1 cellular context compared by ENCODE assay signal in the genomic region with DNA sequence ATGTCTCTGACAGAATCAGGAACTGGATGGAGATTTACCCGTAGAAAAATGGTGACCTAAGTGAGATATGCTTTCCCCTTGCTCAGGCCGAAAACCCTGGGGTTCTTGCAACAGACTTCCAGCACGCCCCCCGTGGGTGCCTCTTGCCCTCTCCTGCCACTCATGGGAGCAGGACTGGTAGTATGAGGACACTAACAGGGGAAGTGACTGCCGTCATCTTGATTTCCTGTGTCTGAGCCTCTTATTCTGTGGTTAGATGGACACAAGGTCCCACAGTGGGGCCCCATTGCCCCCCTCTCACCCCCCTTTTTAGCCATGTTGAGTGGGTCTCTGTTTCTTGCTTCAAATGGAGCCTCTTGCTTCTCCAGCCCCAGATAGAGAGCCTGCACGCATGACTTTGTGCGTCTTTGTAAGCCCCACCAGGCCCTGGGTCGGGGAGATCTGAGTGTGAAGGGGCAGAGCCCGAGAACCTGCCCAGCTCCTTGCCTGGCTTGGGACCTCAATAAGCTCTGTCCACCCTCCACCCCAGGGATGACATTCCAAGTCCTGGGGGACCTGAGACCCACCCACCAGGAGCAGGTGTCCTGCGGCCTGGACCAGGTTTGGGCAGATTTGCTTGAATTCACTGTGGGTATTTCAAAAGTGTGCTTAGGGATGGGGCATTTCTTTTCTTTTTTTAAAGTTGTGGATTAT.
TF ChIP-seq lines count a peak whose summit lies in the region.

No MANE protein-coding gene starts in this region.

TF ChIP-seq in GM23338, 12 proteins besides CTCF, POLR2A, EP300 and RAD21 (continued from another document):
- TF ChIP-seq, protein P1, sequence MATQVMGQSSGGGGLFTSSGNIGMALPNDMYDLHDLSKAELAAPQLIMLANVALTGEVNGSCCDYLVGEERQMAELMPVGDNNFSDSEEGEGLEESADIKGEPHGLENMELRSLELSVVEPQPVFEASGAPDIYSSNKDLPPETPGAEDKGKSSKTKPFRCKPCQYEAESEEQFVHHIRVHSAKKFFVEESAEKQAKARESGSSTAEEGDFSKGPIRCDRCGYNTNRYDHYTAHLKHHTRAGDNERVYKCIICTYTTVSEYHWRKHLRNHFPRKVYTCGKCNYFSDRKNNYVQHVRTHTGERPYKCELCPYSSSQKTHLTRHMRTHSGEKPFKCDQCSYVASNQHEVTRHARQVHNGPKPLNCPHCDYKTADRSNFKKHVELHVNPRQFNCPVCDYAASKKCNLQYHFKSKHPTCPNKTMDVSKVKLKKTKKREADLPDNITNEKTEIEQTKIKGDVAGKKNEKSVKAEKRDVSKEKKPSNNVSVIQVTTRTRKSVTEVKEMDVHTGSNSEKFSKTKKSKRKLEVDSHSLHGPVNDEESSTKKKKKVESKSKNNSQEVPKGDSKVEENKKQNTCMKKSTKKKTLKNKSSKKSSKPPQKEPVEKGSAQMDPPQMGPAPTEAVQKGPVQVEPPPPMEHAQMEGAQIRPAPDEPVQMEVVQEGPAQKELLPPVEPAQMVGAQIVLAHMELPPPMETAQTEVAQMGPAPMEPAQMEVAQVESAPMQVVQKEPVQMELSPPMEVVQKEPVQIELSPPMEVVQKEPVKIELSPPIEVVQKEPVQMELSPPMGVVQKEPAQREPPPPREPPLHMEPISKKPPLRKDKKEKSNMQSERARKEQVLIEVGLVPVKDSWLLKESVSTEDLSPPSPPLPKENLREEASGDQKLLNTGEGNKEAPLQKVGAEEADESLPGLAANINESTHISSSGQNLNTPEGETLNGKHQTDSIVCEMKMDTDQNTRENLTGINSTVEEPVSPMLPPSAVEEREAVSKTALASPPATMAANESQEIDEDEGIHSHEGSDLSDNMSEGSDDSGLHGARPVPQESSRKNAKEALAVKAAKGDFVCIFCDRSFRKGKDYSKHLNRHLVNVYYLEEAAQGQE (IDR thresholded peaks at IDR 0.05; ENCODE audit: unreplicated experiment): no peak
- no peak for TF ChIP-seq EZH2phosphoT487 (IDR thresholded peaks at IDR 0.05; ENCODE audit: unreplicated experiment)
- TF ChIP-seq ZNF331 (CRISPR knock-in tag; IDR thresholded peaks at IDR 0.05; ENCODE audit: low read depth): no peak
- no peak for TF ChIP-seq ZNF114 (CRISPR knock-in tag; IDR thresholded peaks at IDR 0.05)
- no peak for TF ChIP-seq POLR2AphosphoS5 (IDR thresholded peaks at IDR 0.05; ENCODE audit: low read depth)
- no peak for TF ChIP-seq NANOG (IDR thresholded peaks at IDR 0.05; ENCODE audit: borderline replicate concordance)
- TF ChIP-seq ZNF462 (CRISPR knock-in tag; IDR thresholded peaks at IDR 0.05): no peak
- no peak for TF ChIP-seq EZH2 (IDR thresholded peaks at IDR 0.05; ENCODE audit: low read depth, unreplicated experiment)
TF ChIP-seq in GM23338: peak in this region for 0.
